In the genomic region with DNA sequence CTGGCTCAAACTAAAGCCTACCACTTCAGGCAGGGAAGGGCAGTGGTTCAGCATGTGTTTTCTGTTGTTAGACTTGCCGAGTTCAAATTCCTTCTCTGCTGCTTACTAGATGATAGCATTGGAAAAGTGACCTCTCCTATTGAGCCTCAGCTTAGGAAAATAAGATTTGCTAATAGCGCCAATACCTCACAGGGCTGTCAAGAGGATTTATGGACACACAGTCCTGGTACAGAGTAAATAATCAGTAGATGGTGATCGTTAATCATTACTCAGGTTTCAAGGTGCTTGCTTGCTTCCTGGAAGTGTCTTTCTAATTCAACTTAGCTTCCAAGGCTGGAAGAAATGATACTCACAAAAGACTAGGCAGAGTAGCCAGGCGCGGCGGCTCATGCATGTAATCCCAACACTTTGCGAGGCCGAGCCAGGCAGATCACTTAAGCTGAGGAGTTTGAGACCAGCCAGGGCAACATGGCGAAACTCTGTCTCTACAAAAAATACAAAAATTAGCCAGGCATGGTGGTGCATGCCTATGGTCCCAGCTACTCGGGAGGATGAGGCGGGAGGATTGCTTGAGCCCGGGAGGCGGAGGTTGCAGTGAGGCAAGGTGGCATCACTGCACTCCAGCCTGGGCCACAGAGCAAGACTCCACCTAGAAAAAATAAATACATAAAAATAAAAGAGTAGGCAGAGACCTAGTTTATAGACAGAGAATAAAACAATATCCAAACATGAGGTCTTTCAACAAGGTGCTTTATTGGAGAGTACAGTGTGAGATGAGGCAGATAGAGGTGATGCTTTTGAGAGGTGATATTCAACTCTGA, we compare ENCODE assay signal across 28 cellular contexts. TPM values are rescaled to one million over a fixed set of nuclear protein-coding genes. Genes with fewer than 3 reads are reported as not detected.
DNase-seq lines count a peak whose midpoint lies in the region; ATAC-seq and TF ChIP-seq lines count a peak whose summit lies in the region.
"Had no signal": no experiment of that assay in that cellular context is flagged by ENCODE, and none has a peak within 500 bp of the region (broad histone marks: within the 10 kb centered on the region; RNA-seq: fewer than 3 reads in every experiment).

No MANE protein-coding gene starts in this region.

- TF ChIP-seq CTCF in hepatocyte (IDR thresholded peaks at IDR 0.05; ENCODE audit: poor library complexity) (no peak), mucosa of descending colon (IDR thresholded peaks at IDR 0.05) (no peak), left ventricle myocardium inferior (IDR thresholded peaks at IDR 0.05; ENCODE audit: borderline replicate concordance) (no peak)

- peak overlapping the region; percentile 85 for H3K27ac ChIP-seq in hepatocyte
- H3K27ac ChIP-seq in left ventricle myocardium inferior (replicated peaks): no peak overlapping the region
- H3K27ac ChIP-seq: cardiac muscle cell, GM23248, heart right ventricle, KMS-11 had no signal

- peak; percentile 59 for ATAC-seq in mucosa of descending colon
- no peak for ATAC-seq in GM19455 (IDR thresholded peaks at IDR 0.05; ENCODE audit: unreplicated experiment)
- no peak for ATAC-seq in esophagus mucosa
- ATAC-seq: heart right ventricle, Panc1 had no signal

- H3K4me1 ChIP-seq in hepatocyte (ENCODE audit: insufficient read depth) (peaks cover 9% of the 10 kb centered on the region), mucosa of descending colon (ENCODE audit: low read depth) (peaks cover 9% of the 10 kb centered on the region), left ventricle myocardium inferior (peaks cover 15% of the 10 kb centered on the region)
- H3K4me1 ChIP-seq: BE2C had no signal

- H3K4me3 ChIP-seq in hepatocyte: no peak overlapping the region
- no peak overlapping the region for H3K4me3 ChIP-seq in mucosa of descending colon
- H3K4me3 ChIP-seq in left ventricle myocardium inferior: no peak overlapping the region
- H3K4me3 ChIP-seq in MG63: no peak overlapping the region
- H3K4me3 ChIP-seq: cardiac muscle cell, GM23248, heart right ventricle had no signal

- no peaks in the 10 kb centered on the region for H3K9me2 ChIP-seq in hepatocyte (replicated peaks; ENCODE audit: insufficient read depth)

- intact Hi-C loops in mucosa of descending colon (cut with DNase I, micrococcal nuclease): no loop called here
- intact Hi-C loops in left ventricle myocardium inferior (cut with micrococcal nuclease): no loop called here

- H3K27me3 ChIP-seq in hepatocyte (no peaks in the 10 kb centered on the region), left ventricle myocardium inferior (ENCODE audit: low read depth) (no peaks in the 10 kb centered on the region), MG63 (no peaks in the 10 kb centered on the region)
- H3K27me3 ChIP-seq: BE2C, cardiac muscle cell, heart right ventricle had no signal

- no peaks in the 10 kb centered on the region for H3K79me2 ChIP-seq in hepatocyte

- H3K36me3 ChIP-seq in hepatocyte (replicated peaks; ENCODE audit: insufficient read depth, low read depth) (no peaks in the 10 kb centered on the region), mucosa of descending colon (ENCODE audit: low read depth) (peaks cover 4% of the 10 kb centered on the region), left ventricle myocardium inferior (no peaks in the 10 kb centered on the region), MG63 (no peaks in the 10 kb centered on the region)
- H3K36me3 ChIP-seq: BE2C, cardiac muscle cell, heart right ventricle had no signal

- peak in 2 of 3 experiments; percentile 14 to 53 for DNase-seq in NCI-H1417 (lab: John Stamatoyannopoulos, UW)
- no peak for DNase-seq in NCI-H1417 treated with DMSO at 0.1 percent for 48 hours (lab: John Stamatoyannopoulos, UW)
- DNase-seq in hepatocyte (ENCODE audit: low spot score): peak; percentile 73
- peak in 2 of 3 donors; percentile 43 to 55 for DNase-seq in mucosa of descending colon
- no peak for DNase-seq in left ventricle myocardium inferior
- DNase-seq in MG63: no peak
- DNase-seq: 8988T; activated CD4-positive, alpha-beta T cell treated with anti-CD3 and anti-CD28 coated beads, Interleukin-2, amount 50 U/mL, for 4 hours; activated naive CD4-positive, alpha-beta T cell; activated T-cell treated with anti-CD3 and anti-CD28 coated beads for 4 hours; amygdala; BE2C; dermis blood vessel endothelial cell; GM23248; heart right ventricle; NCI-H2029; NCI-H226; stimulated activated CD4-positive, alpha-beta T cell treated with anti-CD3 and anti-CD28 coated beads, Interleukin-12 subunit alpha, Interleukin-12 subunit beta, amount 100 ng/mL, for 4 hours had no signal

- no peaks in the 10 kb centered on the region for H4K20me1 ChIP-seq in hepatocyte (ENCODE audit: insufficient read depth, poor library complexity, severe bottlenecking)

- H3K4me2 ChIP-seq in hepatocyte: peak overlapping the region; percentile 43
- H3K4me2 ChIP-seq: KMS-11 had no signal

- 70% methylated on average over 13 of the region's 13 CpGs for WGBS in hepatocyte (ENCODE audit: low lambda C conversion rate, missing lambda C conversion rate)

- no peak overlapping the region for H2AFZ ChIP-seq in hepatocyte
- H2AFZ ChIP-seq: GM23248 had no signal

- no peaks in the 10 kb centered on the region for H3K9me3 ChIP-seq in hepatocyte (ENCODE audit: low read depth)
- no peaks in the 10 kb centered on the region for H3K9me3 ChIP-seq in mucosa of descending colon
- no peaks in the 10 kb centered on the region for H3K9me3 ChIP-seq in left ventricle myocardium inferior (replicated peaks)
- H3K9me3 ChIP-seq in MG63: no peaks in the 10 kb centered on the region
- H3K9me3 ChIP-seq: BE2C, heart right ventricle had no signal

RNA-seq across cellular contexts. Expression of a gene that starts 6.0 kb away (rescaled TPM):
- total RNA-seq in hepatocyte (8.5 and 24.9 TPM in 2 replicates), mucosa of descending colon (not detected), left ventricle myocardium inferior (not detected), esophagus mucosa (not detected)
- polyA plus RNA-seq in hepatocyte: 14.7 and 18.8 TPM in 2 replicates
- not detected in 2 replicates for total RNA-seq in MG63 (2014; rRNA removed; shearing (Covaris generic); ENCODE audit: low replicate concordance)
- total RNA-seq: cardiac muscle cell, dermis blood vessel endothelial cell, endothelial cell of umbilical vein, GM23248, mesothelial cell of epicardium, neural crest cell, SK-MEL-5 had no signal
- polyA plus RNA-seq: cardiac muscle cell, endothelial cell of umbilical vein, GM23248 had no signal

RNA-seq across cellular contexts. Expression of a gene that starts 19.5 kb away (rescaled TPM):
- total RNA-seq in hepatocyte (3.9 and 7.7 TPM in 2 replicates), mucosa of descending colon (1 to 10 TPM in 2 of 3 donors, under 1 TPM in 1; 0.53 to 3.9 (median 2.8) TPM), left ventricle myocardium inferior (6.5 TPM), esophagus mucosa (0.64 TPM)
- polyA plus RNA-seq in hepatocyte: 3.0 and 5.5 TPM in 2 replicates
- total RNA-seq in MG63 (2014; rRNA removed; shearing (Covaris generic); ENCODE audit: low replicate concordance): 0.33 TPM in 1 of 2 replicates, not detected in the other
- total RNA-seq: GM23248 had no signal

RNA-seq across cellular contexts. Expression of a gene that starts 28.6 kb away (rescaled TPM):
- total RNA-seq in hepatocyte: under 0.01 TPM in 2 replicates
- not detected in 2 replicates for polyA plus RNA-seq in hepatocyte
- total RNA-seq in mucosa of descending colon: 1,000 to 10,000 TPM; 2,217 to 4,015 (median 3,130) TPM
- total RNA-seq in left ventricle myocardium inferior: 2,088 TPM
- 20,765 TPM for total RNA-seq in esophagus mucosa
- total RNA-seq in MG63 (2014; rRNA removed; shearing (Covaris generic); ENCODE audit: low replicate concordance): not detected in 2 replicates
- total RNA-seq: cardiac muscle cell, GM23248, SK-MEL-5 had no signal
- polyA plus RNA-seq: cardiac muscle cell, GM23248, heart right ventricle, urinary bladder had no signal

RNA-seq across cellular contexts. Expression of a gene that starts 29.9 kb away (rescaled TPM):
- under 0.01 TPM in 2 replicates for total RNA-seq in hepatocyte
- not detected in 2 replicates for polyA plus RNA-seq in hepatocyte
- total RNA-seq in mucosa of descending colon: over 10,000 TPM in 2 of 3 donors, 1,000 to 10,000 TPM in 1; 4,682 to 17,144 (median 13,566) TPM
- total RNA-seq in left ventricle myocardium inferior: 22,484 TPM
- total RNA-seq in esophagus mucosa: 53,824 TPM
- not detected in 2 replicates for total RNA-seq in MG63 (2014; rRNA removed; shearing (Covaris generic); ENCODE audit: low replicate concordance)
- total RNA-seq: cardiac muscle cell had no signal
- polyA plus RNA-seq: cardiac muscle cell, heart right ventricle, urinary bladder had no signal

RNA-seq across cellular contexts. Expression of a gene that starts 47.4 kb away (rescaled TPM):
- total RNA-seq in hepatocyte: 2.2 and 9.3 TPM in 2 replicates
- polyA plus RNA-seq in hepatocyte: 4.4 and 5.6 TPM in 2 replicates
- 1 to 10 TPM; 3.7 to 6.3 (median 3.8) TPM for total RNA-seq in mucosa of descending colon
- 4.8 TPM for total RNA-seq in left ventricle myocardium inferior
- 0.28 TPM for total RNA-seq in esophagus mucosa
- total RNA-seq in MG63 (2014; rRNA removed; shearing (Covaris generic); ENCODE audit: low replicate concordance): not detected in 2 replicates
- total RNA-seq: dermis blood vessel endothelial cell, endothelial cell of umbilical vein, GM23248 had no signal
- polyA plus RNA-seq: GM23248 had no signal

Comparison
In these comparisons a context has a peak if more than half of its experiments do, and no peak if none do; other contexts are left out.
1. DNase-seq: peak in NCI-H1417 (2 of 3), hepatocyte (single experiment) and mucosa of descending colon (2 of 3); none in NCI-H1417 treated with DMSO at 0.1 percent for 48 hours (single experiment), left ventricle myocardium inferior (single experiment) and MG63 (single experiment).
2. RNA of a gene that starts 28.6 kb away (total RNA-seq): 20,765 TPM in esophagus mucosa (single experiment), 2,217 to 4,015 TPM in mucosa of descending colon and 2,088 TPM in left ventricle myocardium inferior (single experiment); under 0.01 TPM in hepatocyte and not detected in MG63; every median in the first group is over 1,000 times any median in the second.